ENCODE assay signal across 7 cellular contexts in the genomic region with DNA sequence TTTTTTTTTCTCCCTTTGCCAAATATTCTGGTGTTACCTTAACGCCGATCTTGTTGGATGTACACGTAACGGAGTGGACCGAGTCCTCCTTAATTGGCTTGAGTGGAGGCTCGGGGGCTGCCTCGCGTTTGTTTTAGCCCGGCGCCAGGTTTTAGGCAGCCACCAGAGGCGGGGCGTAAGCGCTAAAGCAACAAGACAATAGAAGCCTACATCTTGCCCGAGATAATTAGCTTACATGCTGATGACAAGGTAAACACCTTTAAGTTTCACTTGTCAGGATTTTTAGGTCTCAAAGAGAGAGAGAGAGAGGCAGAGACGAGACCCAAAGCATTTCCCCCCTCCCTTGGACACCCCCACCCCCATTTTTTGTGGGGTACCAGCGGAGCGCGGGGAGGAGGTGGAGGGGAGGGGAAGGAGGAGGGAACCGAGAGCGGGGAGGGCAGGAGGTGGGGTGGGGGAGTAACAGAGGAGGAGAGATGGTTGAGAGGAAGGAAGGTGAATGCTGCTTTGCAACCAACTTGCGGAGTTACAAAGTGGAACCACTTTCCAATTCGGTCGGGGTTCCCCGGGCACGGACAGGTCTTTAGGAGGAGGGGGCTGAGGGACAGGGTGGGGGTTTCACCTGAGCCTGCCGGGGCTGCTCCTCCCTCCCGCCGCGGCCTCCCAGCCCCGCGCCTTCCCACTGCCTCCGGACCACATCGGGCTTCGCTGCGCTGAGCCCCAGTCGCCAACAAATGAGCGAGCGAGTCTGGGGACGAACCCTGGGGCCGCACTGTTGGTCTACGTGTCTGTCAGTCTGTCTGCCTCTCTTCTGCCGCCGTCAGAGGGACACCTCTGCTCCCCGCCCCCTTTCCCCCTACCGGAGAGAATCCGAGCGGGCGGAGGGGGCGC. TPM values are rescaled to one million over a fixed set of nuclear protein-coding genes. Genes with fewer than 3 reads are reported as not detected.
DNase-seq lines count a peak whose midpoint lies in the region; ATAC-seq and TF ChIP-seq lines count a peak whose summit lies in the region.

A gene (minus strand): TSS at position 802 of the 891 bp plus-strand sequence. CDS start 103 bp downstream, at position 699.

- H3K4me1 ChIP-seq in psoas muscle, result peaks cover 29% of the 10 kb centered on the region

- no peak for TF ChIP-seq CTCF in GM10266 (IDR thresholded peaks at IDR 0.05; ENCODE audit: control insufficient read depth, insufficient read depth, low read depth, missing control alignments)
- TF ChIP-seq CTCF in chondrocyte (IDR thresholded peaks at IDR 0.05), result no peak
- TF ChIP-seq CTCF in psoas muscle (IDR thresholded peaks at IDR 0.05), result no peak
- no peak for TF ChIP-seq CTCF in brain microvascular endothelial cell (IDR thresholded peaks at IDR 0.05; ENCODE audit: low read depth, low read length, missing control alignments)

- H3K27me3 ChIP-seq in psoas muscle (ENCODE audit: insufficient read depth in 3 of 3, low read length in 2 of 3), result peaks cover 0 to 100% (median 76%) of the 10 kb centered on the region in 3 donors
- H3K27me3 ChIP-seq in brain microvascular endothelial cell (replicated peaks), result peaks cover 95% of the 10 kb centered on the region

- no peaks in the 10 kb centered on the region for H3K9me3 Mint-ChIP-seq in chondrocyte (ENCODE audit: low read depth)

- WGBS in psoas muscle, 3 donors, result 0 to 2% (median 2%) methylated on average over 32 to 49 of the region's 49 CpGs

- H3K9me3 ChIP-seq in psoas muscle, result no peaks in the 10 kb centered on the region

- intact Hi-C loops in psoas muscle (cut with DNase I), result loop anchor here in 1 of 2 donors (10.0 kb wide), 1 partner anchor 455 kb away; no protein-coding TSS in a partner anchor

- peaks cover 14% of the 10 kb centered on the region for H3K4me1 Mint-ChIP-seq in chondrocyte (ENCODE audit: low read depth)

- no peak within 1 kb of the TSS for H3K27ac Mint-ChIP-seq in chondrocyte (ENCODE audit: unreplicated experiment)

- H3K36me3 Mint-ChIP-seq in chondrocyte (ENCODE audit: low read depth), result peaks cover 4% of the 10 kb centered on the region

- in situ Hi-C loops in brain microvascular endothelial cell (cut with HindIII; ENCODE audit: low pct_ligation_motif_present, low sequenced_read_pairs), result no loop called here

- ATAC-seq in psoas muscle, result peak in 1 of 4 donors; percentile 25
- ATAC-seq in GM21515 (IDR thresholded peaks at IDR 0.05; ENCODE audit: unreplicated experiment), result no peak
- no peak for ATAC-seq in activated CD4-positive, CD25-positive, alpha-beta regulatory T cell treated with anti-CD3 and anti-CD28 coated beads, Interleukin-2, amount 50 U/mL, for 24 hours

- DNase-seq in GM10266 (ENCODE audit: extremely low spot score) (peak; percentile 44), NCI-H1436 treated with DMSO at 0.1 percent for 48 hours (lab: John Stamatoyannopoulos, UW) (peak; percentile 72), chondrocyte (ENCODE audit: low spot score) (no peak), psoas muscle (no peak), brain microvascular endothelial cell (no peak)

- peak within 1 kb of the TSS; percentile 53 for H3K4me3 Mint-ChIP-seq in chondrocyte (ENCODE audit: unreplicated experiment)

- H3K4me3 ChIP-seq in psoas muscle, result peak within 1 kb of the TSS; percentile 53
- no peak within 1 kb of the TSS for H3K4me3 ChIP-seq in brain microvascular endothelial cell (ENCODE audit: low read depth, low read length)

- H3K27me3 Mint-ChIP-seq in chondrocyte (ENCODE audit: low read depth), result peaks cover 67% of the 10 kb centered on the region

- no peaks in the 10 kb centered on the region for H3K36me3 ChIP-seq in psoas muscle (ENCODE audit: insufficient read depth in 1 of 2, low read depth in 1 of 2)
- no peaks in the 10 kb centered on the region for H3K36me3 ChIP-seq in brain microvascular endothelial cell (replicated peaks)

- H3K27ac ChIP-seq in psoas muscle, result no peak within 1 kb of the TSS
- no peak within 1 kb of the TSS for H3K27ac ChIP-seq in brain microvascular endothelial cell

RNA-seq across cellular contexts. Expression of the gene that starts here (rescaled TPM):
- not detected in 3 replicates for total RNA-seq in chondrocyte
- total RNA-seq in psoas muscle, result not detected
- polyA plus RNA-seq in psoas muscle, result not detected

Comparison
In these comparisons a context has a peak if more than half of its experiments do, and no peak if none do; other contexts are left out.
1. DNase-seq: peak in GM10266 (single experiment) and NCI-H1436 treated with DMSO at 0.1 percent for 48 hours (single experiment); none in chondrocyte (single experiment), psoas muscle (0 of 2) and brain microvascular endothelial cell (single experiment).